Comparison of ENCODE assay signal across 21 cellular contexts in the genomic region with DNA sequence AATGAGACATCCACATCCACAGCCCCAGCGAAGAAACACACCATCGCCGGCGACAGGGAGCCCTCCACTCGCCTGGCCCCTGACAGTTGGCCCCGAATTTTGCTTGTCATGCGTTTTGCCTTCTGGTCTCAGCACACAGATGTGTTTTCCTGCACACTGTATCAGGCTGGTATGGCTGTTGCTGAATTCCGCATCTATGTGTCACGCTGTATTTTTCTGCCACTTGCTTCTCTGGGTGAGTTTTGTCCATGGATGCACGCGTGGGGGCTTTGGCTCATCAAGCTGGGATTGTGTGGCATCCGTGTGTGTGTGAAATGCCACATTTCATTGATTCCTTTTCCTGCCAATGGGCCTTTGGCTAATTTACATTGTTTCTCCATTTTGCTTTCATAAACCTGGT.
"Had no signal": no experiment of that assay in that cellular context is flagged by ENCODE, and none has a peak within 500 bp of the region (broad histone marks: within the 10 kb centered on the region; RNA-seq: fewer than 3 reads in every experiment).

No MANE protein-coding gene starts in this region.

- H3K36me3 Mint-ChIP-seq: activated naive CD4-positive, alpha-beta T cell treated with anti-CD3 and anti-CD28 coated beads, Interleukin-2, amount 50 U/mL, for 72 hours; natural killer cell; WTC11 had no signal

- H3K27ac ChIP-seq: adrenal gland, esophagus squamous epithelium, hepatocyte, ovary, psoas muscle, right atrium auricular region, thyroid gland, upper lobe of right lung had no signal

- DNase-seq: activated T-cell treated with anti-CD3 and anti-CD28 coated beads, Interleukin-2, amount 50 U/mL, for 24 hours; adrenal gland; dermis blood vessel endothelial cell; effector memory CD8-positive, alpha-beta T cell; esophagus squamous epithelium; midbrain; natural killer cell; ovary; stimulated activated CD4-positive, alpha-beta T cell treated with anti-CD3 and anti-CD28 coated beads, Interleukin-4, amount 100 ng/mL, for 4 hours; stimulated activated naive CD8-positive, alpha-beta T cell treated with anti-CD3 and anti-CD28 coated beads, Interleukin-15, Interleukin-2, amounts not matched to agents 100 U/mL and 50 U/mL, for 24 hours; T-helper 1 cell; thyroid gland; upper lobe of right lung had no signal

- H3K9me3 ChIP-seq: adrenal gland, esophagus squamous epithelium, ovary, psoas muscle, right atrium auricular region, thyroid gland, upper lobe of right lung had no signal

- H3K36me3 ChIP-seq: ovary had no signal

- H3K4me3 ChIP-seq: adrenal gland, esophagus squamous epithelium, hepatocyte, ovary, psoas muscle, right atrium auricular region, thyroid gland, upper lobe of right lung had no signal

- H3K79me2 ChIP-seq: hepatocyte had no signal

- H3K27me3 Mint-ChIP-seq: activated T-cell treated with anti-CD3 and anti-CD28 coated beads, Interleukin-2, amount 50 U/mL, for 24 hours; activated T-helper 17 cell treated with anti-CD3 and anti-CD28 coated beads, Interleukin-2, amount 50 U/mL, for 72 hours; effector memory CD8-positive, alpha-beta T cell had no signal

- H3K4me1 Mint-ChIP-seq: activated T-helper 17 cell treated with anti-CD3 and anti-CD28 coated beads, Interleukin-2, amount 50 U/mL, for 72 hours; WTC11 had no signal

- H3K4me3 Mint-ChIP-seq: activated T-cell treated with anti-CD3 and anti-CD28 coated beads, Interleukin-2, amount 50 U/mL, for 24 hours; activated T-helper 17 cell treated with anti-CD3 and anti-CD28 coated beads, Interleukin-2, amount 50 U/mL, for 72 hours; effector memory CD8-positive, alpha-beta T cell; natural killer cell; WTC11 had no signal

- ATAC-seq: activated naive CD4-positive, alpha-beta T cell treated with anti-CD3 and anti-CD28 coated beads, Interleukin-2, amount 50 U/mL, for 72 hours; activated T-helper 17 cell treated with anti-CD3 and anti-CD28 coated beads, Interleukin-2, amount 50 U/mL, for 72 hours; effector memory CD8-positive, alpha-beta T cell; natural killer cell; psoas muscle; stimulated activated naive CD8-positive, alpha-beta T cell treated with anti-CD3 and anti-CD28 coated beads, Interleukin-15, Interleukin-2, amounts not matched to agents 100 U/mL and 50 U/mL, for 24 hours; upper lobe of right lung; WTC11 had no signal

- FAIRE-seq: endothelial cell of umbilical vein, TTC549 had no signal

- H3K4me1 ChIP-seq: adrenal gland, esophagus squamous epithelium, psoas muscle, right atrium auricular region, thyroid gland, upper lobe of right lung had no signal

- H3K27ac Mint-ChIP-seq: activated T-cell treated with anti-CD3 and anti-CD28 coated beads, Interleukin-2, amount 50 U/mL, for 24 hours; activated T-helper 17 cell treated with anti-CD3 and anti-CD28 coated beads, Interleukin-2, amount 50 U/mL, for 72 hours; effector memory CD8-positive, alpha-beta T cell; WTC11 had no signal

- H2AFZ ChIP-seq: hepatocyte had no signal

- H3K4me2 ChIP-seq: hepatocyte had no signal

- H3K9me3 Mint-ChIP-seq: activated naive CD4-positive, alpha-beta T cell treated with anti-CD3 and anti-CD28 coated beads, Interleukin-2, amount 50 U/mL, for 72 hours; activated T-cell treated with anti-CD3 and anti-CD28 coated beads, Interleukin-2, amount 50 U/mL, for 24 hours; activated T-helper 17 cell treated with anti-CD3 and anti-CD28 coated beads, Interleukin-2, amount 50 U/mL, for 72 hours; effector memory CD8-positive, alpha-beta T cell; natural killer cell; WTC11 had no signal

- H3K27me3 ChIP-seq: adrenal gland, esophagus squamous epithelium, hepatocyte, ovary, right atrium auricular region, thyroid gland, upper lobe of right lung had no signal
